In the genomic region with DNA sequence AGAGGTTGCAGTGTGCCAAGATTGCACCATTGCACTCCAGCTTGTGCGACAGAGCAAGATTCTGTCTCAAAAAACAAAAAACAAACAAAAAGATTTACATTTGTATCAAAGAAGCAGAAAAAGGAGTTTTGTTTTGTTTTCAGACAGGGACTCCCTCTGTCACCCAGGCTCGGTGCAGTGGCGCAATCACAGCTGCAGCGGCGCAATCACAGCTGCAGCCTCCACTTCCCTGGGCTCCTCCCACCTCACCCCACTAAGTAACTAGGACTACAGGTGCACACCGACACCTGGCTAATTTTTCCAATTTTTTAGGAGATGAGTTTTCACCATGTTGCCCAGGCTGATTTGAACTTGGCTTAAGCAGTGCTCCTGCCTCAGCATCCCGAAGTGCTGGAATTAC, we compare ENCODE assay signal across 17 cellular contexts. TPM values are rescaled to one million over a fixed set of nuclear protein-coding genes. Genes with fewer than 3 reads are reported as not detected.
DNase-seq lines count a peak whose midpoint lies in the region; ATAC-seq, FAIRE-seq and TF ChIP-seq lines count a peak whose summit lies in the region.
"Had no signal": no experiment of that assay in that cellular context is flagged by ENCODE, and none has a peak within 500 bp of the region (broad histone marks: within the 10 kb centered on the region; RNA-seq: fewer than 3 reads in every experiment).

No MANE protein-coding gene starts in this region.

- in situ Hi-C loops in HepG2 (cut with HindIII; ENCODE audit: extremely low pct_ligation_motif_present, low pct_unique_long_range_greater_than_20kb): no loop called here

- H3K27ac ChIP-seq in DND-41 (ENCODE audit: low read length): no peak overlapping the region
- H3K27ac ChIP-seq in HepG2 (ENCODE audit: extremely low read length, insufficient read depth, low read length): no peak overlapping the region
- H3K27ac ChIP-seq: thoracic aorta had no signal

- H3K36me3 ChIP-seq in DND-41 (ENCODE audit: insufficient read depth, low read length) (no peaks in the 10 kb centered on the region), HepG2 (replicated peaks in 1 of 2; ENCODE audit: control insufficient read depth in 1 of 2, insufficient read depth in 2 of 2, low read length in 2 of 2) (no peaks in the 10 kb centered on the region; a peak in 1 of 5 replicates)
- H3K36me3 ChIP-seq: thoracic aorta had no signal

- H3K9ac ChIP-seq in DND-41 (ENCODE audit: low read depth, low read length) (no peak overlapping the region), HepG2 (ENCODE audit: insufficient read depth, low read depth, low read length) (peak overlapping the region; percentile 2; the same call in 1 of the 2 replicates)

- 95% methylated on average over 7 of the region's 7 CpGs for WGBS in HepG2 (ENCODE audit: low lambda C conversion rate)

- H3K9me3 Mint-ChIP-seq in activated B cell treated with CpG ODN at 0.5 μM for 24 hours: no peaks in the 10 kb centered on the region
- H3K9me3 Mint-ChIP-seq: activated CD4-positive, alpha-beta memory T cell treated with anti-CD3 and anti-CD28 coated beads, Interleukin-2, amount 10 ng/mL, durations not matched to agents 7 days and 5 days had no signal

- H3K27me3 Mint-ChIP-seq in activated B cell treated with CpG ODN at 0.5 μM for 24 hours: no peaks in the 10 kb centered on the region
- H3K27me3 Mint-ChIP-seq: activated CD4-positive, alpha-beta memory T cell treated with anti-CD3 and anti-CD28 coated beads, Interleukin-2, amount 10 ng/mL, durations not matched to agents 7 days and 5 days had no signal

- no peak for ATAC-seq in DND-41 (ENCODE audit: insufficient read depth, low read depth)
- no peak for ATAC-seq in activated B cell treated with CpG ODN at 0.5 μM for 24 hours (ENCODE audit: low read depth)
- no peak for ATAC-seq in HepG2
- no peak for ATAC-seq in GM18867 (IDR thresholded peaks at IDR 0.05; ENCODE audit: unreplicated experiment)
- no peak for ATAC-seq in GM21423 (IDR thresholded peaks at IDR 0.05; ENCODE audit: unreplicated experiment)
- no peak for ATAC-seq in HG02798 (IDR thresholded peaks at IDR 0.05; ENCODE audit: poor library complexity, unreplicated experiment)

- POLR2A ChIA-PET in activated B cell treated with CpG ODN at 0.5 μM for 24 hours (lab: Charles Lee) (interaction anchor here (0.5 kb wide), 1 partner anchor 74 kb away, joined by 3 read pairs; no protein-coding TSS in a partner anchor), HepG2 (lab: Yijun Ruan, JAX) (interaction anchor here (2.3 kb wide), 1 partner anchor 328 kb away, joined by 17 read pairs; a partner anchor contains a TSS)

- BruUV-seq in HepG2 (replicated peaks; lab: Mats Ljungman, UMichigan): no TSS peak

- FAIRE-seq in HepG2 (lab: Jason Lieb, UNC): no peak

- TF ChIP-seq EP300 in HepG2 (IDR thresholded peaks at IDR 0.05; ENCODE audit: low read depth in 2 of 2, low read length in 2 of 2): no peak
- no peak for TF ChIP-seq EP300 in HepG2 (CRISPR knock-in tag; IDR thresholded peaks at IDR 0.05; ENCODE audit: borderline replicate concordance)

- no peak for TF ChIP-seq POLR2A in HepG2 (IDR thresholded peaks at IDR 0.05; ENCODE audit: insufficient read depth in 1 of 2, low read depth in 2 of 2, low read length in 2 of 2)

- H3K4me2 ChIP-seq in DND-41 (ENCODE audit: insufficient read depth, low read length): peak overlapping the region; percentile 22; the same call in 1 of the 2 replicates
- H3K4me2 ChIP-seq in HepG2 (ENCODE audit: low read depth, low read length): peak overlapping the region; percentile 95; the same call in 1 of the 2 replicates

- H3K36me3 Mint-ChIP-seq in activated B cell treated with CpG ODN at 0.5 μM for 24 hours (ENCODE audit: low read depth): peaks cover 17% of the 10 kb centered on the region

- CTCF ChIA-PET in activated B cell treated with CpG ODN at 0.5 μM for 24 hours (lab: Charles Lee): interaction anchor here (1.4 kb wide), 1 partner anchor 10 kb away, joined by 4 read pairs; no protein-coding TSS in a partner anchor
- CTCF ChIA-PET in HepG2 (lab: Yijun Ruan, JAX; ENCODE audit: low intra/inter-chr PET ratio, low total read pairs): no interaction called here

- H4K20me1 ChIP-seq in DND-41 (ENCODE audit: insufficient read depth, low read length): no peaks in the 10 kb centered on the region
- H4K20me1 ChIP-seq in HepG2 (ENCODE audit: insufficient read depth, low read length): no peaks in the 10 kb centered on the region

- intact Hi-C loops in activated B cell treated with CpG ODN at 0.5 μM for 24 hours (cut with micrococcal nuclease): loop anchor here (10.0 kb wide), 3 partner anchors 268 to 1938 kb away; a partner anchor contains a TSS
- intact Hi-C loops in HepG2 (cut with micrococcal nuclease; ENCODE audit: unreplicated experiment): no loop called here

- H3K79me2 ChIP-seq in DND-41 (ENCODE audit: insufficient read depth, low read length): peaks cover 24% of the 10 kb centered on the region
- H3K79me2 ChIP-seq in HepG2 (ENCODE audit: insufficient read depth, low read length): peaks cover 21% of the 10 kb centered on the region

- H2AFZ ChIP-seq in DND-41 (ENCODE audit: low read depth, low read length) (no peak overlapping the region), HepG2 (ENCODE audit: low read length) (no peak overlapping the region)

- H3K27me3 ChIP-seq in DND-41 (ENCODE audit: insufficient read depth, low read length, poor library complexity) (no peaks in the 10 kb centered on the region), HepG2 (ENCODE audit: control insufficient read depth in 1 of 2, insufficient read depth in 2 of 2, low read length in 2 of 2) (no peaks in the 10 kb centered on the region; a peak in 1 of 5 replicates)

- TF ChIP-seq RAD21 in HepG2 (CRISPR knock-in tag; IDR thresholded peaks at IDR 0.05): no peak

- no peak for TF ChIP-seq CTCF in DND-41 (IDR thresholded peaks at IDR 0.05; ENCODE audit: borderline replicate concordance, extremely low read depth, low read length, poor library complexity, severe bottlenecking)
- TF ChIP-seq CTCF in activated B cell treated with CpG ODN at 0.5 μM for 24 hours (IDR thresholded peaks at IDR 0.05): no peak
- no peak for TF ChIP-seq CTCF in HepG2 (CRISPR knock-in tag; IDR thresholded peaks at IDR 0.05)

- H3K9me3 ChIP-seq in DND-41 (ENCODE audit: insufficient read depth, low read length, severe bottlenecking): no peaks in the 10 kb centered on the region
- no peaks in the 10 kb centered on the region for H3K9me3 ChIP-seq in HepG2 (ENCODE audit: low read length)
- H3K9me3 ChIP-seq: thoracic aorta had no signal

- H3K4me1 ChIP-seq in DND-41 (ENCODE audit: insufficient read depth, low read length) (peaks cover 28% of the 10 kb centered on the region), HepG2 (ENCODE audit: insufficient read depth, low read length) (peaks cover 22% of the 10 kb centered on the region)

- H3K4me3 Mint-ChIP-seq in activated B cell treated with CpG ODN at 0.5 μM for 24 hours: peak overlapping the region; percentile 92

- no peak overlapping the region for H3K27ac Mint-ChIP-seq in activated B cell treated with CpG ODN at 0.5 μM for 24 hours
- H3K27ac Mint-ChIP-seq: activated CD4-positive, alpha-beta memory T cell treated with anti-CD3 and anti-CD28 coated beads, Interleukin-2, amount 10 ng/mL, durations not matched to agents 7 days and 5 days had no signal

- peaks cover 41% of the 10 kb centered on the region for H3K4me1 Mint-ChIP-seq in activated B cell treated with CpG ODN at 0.5 μM for 24 hours

- DNase-seq in Ammon's horn (ENCODE audit: low spot score) (peak; percentile 14), DND-41 (no peak), activated B cell treated with CpG ODN at 0.5 μM for 24 hours (no peak), HepG2 (ENCODE audit: low spot score) (no peak), SKM-1 (lab: John Stamatoyannopoulos, UW; ENCODE audit: unreplicated experiment) (no peak)
- DNase-seq: activated CD4-positive, alpha-beta memory T cell treated with anti-CD3 and anti-CD28 coated beads, Interleukin-2, amount 10 ng/mL, durations not matched to agents 7 days and 5 days; AML-193; effector memory CD4-positive, alpha-beta T cell; EL; KG1; NCI-H187 treated with DMSO at 0.1 percent for 48 hours; NCI-H524; RPMI8226 had no signal

- H3K4me3 ChIP-seq in DND-41 (ENCODE audit: low read depth in 1 of 2, low read length in 2 of 2) (no peak overlapping the region), HepG2 (replicated peaks in 1 of 3; ENCODE audit: insufficient read depth in 1 of 3, low read depth in 2 of 3, low read length in 3 of 3) (no peak overlapping the region)

RNA-seq across cellular contexts. Expression of a gene that starts 1.8 kb away (rescaled TPM):
- 24.9 and 26.7 TPM in 2 replicates for total RNA-seq in activated B cell treated with CpG ODN at 0.5 μM for 24 hours
- total RNA-seq in HepG2 (2016; rRNA removed; fragmentation: Illumina TruSeq; extraction: Trizol): 23.5 and 23.7 TPM in 2 replicates
- total RNA-seq in HepG2 (2016; cell fraction: cytosol; rRNA removed; fragmentation: Illumina TruSeq; extraction: Trizol; ENCODE audit: low read depth): 16.0 and 23.7 TPM in 2 replicates
- 23.2 and 23.3 TPM in 2 replicates for total RNA-seq in HepG2 (2016; cell fraction: insoluble cytoplasmic fraction; rRNA removed; fragmentation: Illumina TruSeq; extraction: Trizol)
- 37.4 and 40.9 TPM in 2 replicates for total RNA-seq in HepG2 (2016; cell fraction: membrane; rRNA removed; fragmentation: Illumina TruSeq; extraction: Trizol)
- total RNA-seq in HepG2 (2016; cell fraction: nucleus; rRNA removed; fragmentation: Illumina TruSeq; extraction: Trizol): 14.2 and 15.4 TPM in 2 replicates
- polyA plus RNA-seq in HepG2 (2011; rRNA removed): 7.8 and 11.3 TPM in 2 replicates
- 4.9 and 5.7 TPM in 2 replicates for polyA plus RNA-seq in HepG2 (2011; cell fraction: cytosol; rRNA removed)
- 4.1 and 5.9 TPM in 2 replicates for polyA plus RNA-seq in HepG2 (2011; cell fraction: nucleus; rRNA removed)
- 10.2 and 14.2 TPM in 2 replicates for polyA plus RNA-seq in HepG2 (2012)
- 23.1 and 33.2 TPM in 2 replicates for polyA plus RNA-seq in HepG2 (2016; cell fraction: cytosol; fragmentation: Illumina TruSeq; extraction: Trizol; ENCODE audit: low read depth)
- polyA plus RNA-seq in HepG2 (2016; cell fraction: insoluble cytoplasmic fraction; fragmentation: Illumina TruSeq; extraction: Trizol; ENCODE audit: low read depth): 24.7 and 25.8 TPM in 2 replicates
- polyA plus RNA-seq in HepG2 (2016; cell fraction: membrane; fragmentation: Illumina TruSeq; extraction: Trizol; ENCODE audit: low read depth): 38.2 and 39.1 TPM in 2 replicates
- 19.4 and 21.9 TPM in 2 replicates for polyA plus RNA-seq in HepG2 (2016; cell fraction: nucleus; fragmentation: Illumina TruSeq; extraction: Trizol; ENCODE audit: insufficient read depth, low read depth)
- polyA minus RNA-seq in HepG2 (2011; rRNA and poly(A)+ RNA removed; ENCODE audit: low replicate concordance): 6.1 and 14.9 TPM in 2 replicates
- polyA minus RNA-seq in HepG2 (2011; cell fraction: cytosol; rRNA and poly(A)+ RNA removed): 6.4 and 8.8 TPM in 2 replicates
- polyA minus RNA-seq in HepG2 (2011; cell fraction: nucleus; rRNA and poly(A)+ RNA removed): 13.6 and 19.5 TPM in 2 replicates

RNA-seq across cellular contexts. Expression of a gene that starts 2.2 kb away (rescaled TPM):
- total RNA-seq in activated B cell treated with CpG ODN at 0.5 μM for 24 hours (2.9 and 3.4 TPM in 2 replicates), HepG2 (2016; rRNA removed; fragmentation: Illumina TruSeq; extraction: Trizol) (0.22 and 0.77 TPM in 2 replicates)
- total RNA-seq in HepG2 (2016; cell fraction: cytosol; rRNA removed; fragmentation: Illumina TruSeq; extraction: Trizol; ENCODE audit: low read depth): 1.2 and 1.7 TPM in 2 replicates
- 0.42 and 0.71 TPM in 2 replicates for total RNA-seq in HepG2 (2016; cell fraction: insoluble cytoplasmic fraction; rRNA removed; fragmentation: Illumina TruSeq; extraction: Trizol)
- 1.0 and 1.2 TPM in 2 replicates for total RNA-seq in HepG2 (2016; cell fraction: membrane; rRNA removed; fragmentation: Illumina TruSeq; extraction: Trizol)
- 1.2 and 1.3 TPM in 2 replicates for total RNA-seq in HepG2 (2016; cell fraction: nucleus; rRNA removed; fragmentation: Illumina TruSeq; extraction: Trizol)
- 0.24 TPM in 2 replicates for polyA plus RNA-seq in HepG2 (2011; rRNA removed)
- polyA plus RNA-seq in HepG2 (2011; cell fraction: cytosol; rRNA removed): 0.12 and 0.27 TPM in 2 replicates
- polyA plus RNA-seq in HepG2 (2011; cell fraction: nucleus; rRNA removed): 0.16 and 0.29 TPM in 2 replicates
- 0.21 and 0.70 TPM in 2 replicates for polyA plus RNA-seq in HepG2 (2012)
- 0.19 and 0.44 TPM in 2 replicates for polyA plus RNA-seq in HepG2 (2016; cell fraction: cytosol; fragmentation: Illumina TruSeq; extraction: Trizol; ENCODE audit: low read depth)
- polyA plus RNA-seq in HepG2 (2016; cell fraction: insoluble cytoplasmic fraction; fragmentation: Illumina TruSeq; extraction: Trizol; ENCODE audit: low read depth): 0.29 and 0.35 TPM in 2 replicates
- 0.34 and 0.45 TPM in 2 replicates for polyA plus RNA-seq in HepG2 (2016; cell fraction: membrane; fragmentation: Illumina TruSeq; extraction: Trizol; ENCODE audit: low read depth)
- 0.29 TPM in 1 of 2 replicates, not detected in the other for polyA plus RNA-seq in HepG2 (2016; cell fraction: nucleus; fragmentation: Illumina TruSeq; extraction: Trizol; ENCODE audit: insufficient read depth, low read depth)
- polyA minus RNA-seq in HepG2 (2011; rRNA and poly(A)+ RNA removed; ENCODE audit: low replicate concordance): 0.58 and 1.4 TPM in 2 replicates
- 0.53 TPM in 1 of 2 replicates, not detected in the other for polyA minus RNA-seq in HepG2 (2011; cell fraction: cytosol; rRNA and poly(A)+ RNA removed)
- 1.4 and 2.7 TPM in 2 replicates for polyA minus RNA-seq in HepG2 (2011; cell fraction: nucleus; rRNA and poly(A)+ RNA removed)
